Comparison of ENCODE assay signal across 12 cellular contexts in the genomic region with DNA sequence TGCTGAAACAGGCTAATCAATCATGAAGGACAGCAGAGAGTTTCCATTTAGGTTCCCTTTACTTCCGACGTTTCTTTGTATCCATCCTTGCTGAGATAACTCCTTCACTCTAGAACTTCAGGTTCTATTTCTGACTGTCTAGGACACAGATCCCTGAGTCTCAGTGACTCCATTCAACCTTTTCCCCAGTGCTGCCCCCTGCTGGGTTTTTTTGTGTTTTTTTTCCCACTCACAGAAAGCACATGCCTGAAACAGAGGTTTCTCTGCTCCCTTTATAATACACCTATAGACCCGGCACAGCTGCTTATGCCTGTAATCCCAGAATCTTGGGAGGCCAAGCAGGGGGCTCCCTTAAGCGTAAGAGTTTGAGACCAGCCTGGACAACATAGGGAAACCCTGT. TPM values are rescaled to one million over a fixed set of nuclear protein-coding genes. Genes with fewer than 3 reads are reported as not detected.
A peak's percentile ranks its signal among the peaks of the same experiment; 100 is the strongest.
DNase-seq lines count a peak whose midpoint lies in the region; ATAC-seq and TF ChIP-seq lines count a peak whose summit lies in the region.
"Not testable (repeated sequence)": the region's sequence is repeated elsewhere in the genome, so short reads cannot be mapped to it uniquely, and the experiment has no call there.
"Had no signal": no experiment of that assay in that cellular context is flagged by ENCODE, and none has a peak within 500 bp of the region (broad histone marks: within the 10 kb centered on the region; RNA-seq: fewer than 3 reads in every experiment).

No MANE protein-coding gene starts in this region.

- H4K20me1 ChIP-seq in OCI-LY7 (ENCODE audit: insufficient read depth, low read length): not testable (repeated sequence)

- CTCF ChIA-PET in HEK293T (lab: Yijun Ruan, JAX); OCI-LY7 (lab: Charles Lee; ENCODE audit: unreplicated experiment); activated CD8-positive, alpha-beta T cell treated with anti-CD3 and anti-CD28 coated beads for 36 hours (lab: Charles Lee): not testable (repeated sequence)

- H3K36me3 Mint-ChIP-seq in CD14-positive monocyte; activated CD8-positive, alpha-beta T cell treated with anti-CD3 and anti-CD28 coated beads for 36 hours (ENCODE audit: low read depth): not testable (repeated sequence)

- H3K4me1 Mint-ChIP-seq in CD14-positive monocyte; activated CD8-positive, alpha-beta T cell treated with anti-CD3 and anti-CD28 coated beads for 36 hours (ENCODE audit: low read depth): not testable (repeated sequence)

- H3K4me3 ChIP-seq in OCI-LY7 (ENCODE audit: low read depth, low read length, poor library complexity, severe bottlenecking); fibroblast of mammary gland (ENCODE audit: control insufficient read depth, low read depth, low read length): not testable (repeated sequence)

- BruUV-seq in OCI-LY7 (replicated peaks; lab: Mats Ljungman, UMichigan): not testable (repeated sequence)

- H3K79me2 ChIP-seq in OCI-LY7 (ENCODE audit: insufficient read depth, low read depth, low read length): not testable (repeated sequence)

- not testable (repeated sequence) for H3K4me2 ChIP-seq in OCI-LY7 (ENCODE audit: low read length)

- ATAC-seq in activated CD8-positive, alpha-beta T cell treated with anti-CD3 and anti-CD28 coated beads for 36 hours: not testable (repeated sequence)

- not testable (repeated sequence) for DNase-seq in CD14-positive monocyte (ENCODE audit: low spot score); fibroblast of mammary gland (ENCODE audit: low read depth)
- DNase-seq in HEK293T (ENCODE audit: extremely low spot score) (peak; percentile 27), OCI-LY7 (ENCODE audit: low spot score) (peak; percentile 16)
- peak; percentile 55 for DNase-seq in activated CD8-positive, alpha-beta T cell treated with anti-CD3 and anti-CD28 coated beads for 36 hours
- peak; percentile 11 for DNase-seq in stimulated activated CD4-positive, alpha-beta T cell treated with anti-CD3 and anti-CD28 coated beads, Interleukin-1b, Interleukin-23, amount 100 ng/mL, for 48 hours

- not testable (repeated sequence) for H3K27ac ChIP-seq in OCI-LY7 (ENCODE audit: low read depth, low read length, poor library complexity, severe bottlenecking)

- POLR2A ChIA-PET in HEK293T (lab: Yijun Ruan, JAX); OCI-LY7 (lab: Charles Lee); activated CD8-positive, alpha-beta T cell treated with anti-CD3 and anti-CD28 coated beads for 36 hours (lab: Charles Lee): not testable (repeated sequence)

- H2AFZ ChIP-seq in OCI-LY7 (ENCODE audit: low read length): not testable (repeated sequence)

- peak; percentile 10 for TF ChIP-seq CTCF in CD14-positive monocyte (IDR thresholded peaks at IDR 0.05)
- TF ChIP-seq CTCF in OCI-LY7 (conservative IDR thresholded peaks at IDR 0.05; ENCODE audit: low read length): peak; percentile 69
- not testable (repeated sequence) for TF ChIP-seq CTCF in activated CD8-positive, alpha-beta T cell treated with anti-CD3 and anti-CD28 coated beads for 36 hours (IDR thresholded peaks at IDR 0.05)
- TF ChIP-seq CTCF in fibroblast of mammary gland (conservative IDR thresholded peaks at IDR 0.05; ENCODE audit: control insufficient read depth, insufficient read depth, low read depth, low read length): peak; percentile 3

- intact Hi-C loops in CD14-positive monocyte (cut with micrococcal nuclease); OCI-LY7 (cut with micrococcal nuclease; ENCODE audit: unreplicated experiment); activated CD8-positive, alpha-beta T cell treated with anti-CD3 and anti-CD28 coated beads for 36 hours (cut with micrococcal nuclease): not testable (repeated sequence)

- not testable (repeated sequence) for H3K9me3 Mint-ChIP-seq in CD14-positive monocyte; activated CD8-positive, alpha-beta T cell treated with anti-CD3 and anti-CD28 coated beads for 36 hours

- H3K27ac Mint-ChIP-seq in CD14-positive monocyte: peak overlapping the region in 1 of 7 donors; percentile 72
- not testable (repeated sequence) for H3K27ac Mint-ChIP-seq in activated CD8-positive, alpha-beta T cell treated with anti-CD3 and anti-CD28 coated beads for 36 hours

- H3K4me3 Mint-ChIP-seq in CD14-positive monocyte; activated CD8-positive, alpha-beta T cell treated with anti-CD3 and anti-CD28 coated beads for 36 hours: not testable (repeated sequence)

- H3K27me3 Mint-ChIP-seq in CD14-positive monocyte (ENCODE audit: low read depth in 3 of 3); activated CD8-positive, alpha-beta T cell treated with anti-CD3 and anti-CD28 coated beads for 36 hours: not testable (repeated sequence)

- H3K4me1 ChIP-seq in OCI-LY7 (ENCODE audit: insufficient read depth, low read length, poor library complexity, severe bottlenecking): not testable (repeated sequence)

- H3K36me3 ChIP-seq in OCI-LY7 (ENCODE audit: insufficient read depth, low read length): not testable (repeated sequence)

- not testable (repeated sequence) for H3K9me3 ChIP-seq in OCI-LY7 (ENCODE audit: low read length)

- H3K9me2 ChIP-seq in OCI-LY7 (ENCODE audit: insufficient read depth, low read length): not testable (repeated sequence)

RNA-seq across cellular contexts. Expression of a gene that starts 3.2 kb away (rescaled TPM):
- polyA plus RNA-seq in CD14-positive monocyte: not detected
- not detected in 2 replicates for total RNA-seq in OCI-LY7 (2014; rRNA removed; shearing (Covaris generic))
- not detected in 2 replicates for total RNA-seq in OCI-LY7 (2022)
- not detected for total RNA-seq in activated CD8-positive, alpha-beta T cell treated with anti-CD3 and anti-CD28 coated beads for 36 hours
- total RNA-seq: gastroesophageal sphincter, mononuclear cell, osteoblast, Right ventricle myocardium inferior, transverse colon had no signal
- polyA plus RNA-seq: AG04450 had no signal

RNA-seq across cellular contexts. Expression of a gene that starts 20.9 kb away (rescaled TPM):
- not detected for polyA plus RNA-seq in CD14-positive monocyte
- not detected in 2 replicates for total RNA-seq in OCI-LY7 (2014; rRNA removed; shearing (Covaris generic))
- total RNA-seq in OCI-LY7 (2022): not detected in 2 replicates
- total RNA-seq in activated CD8-positive, alpha-beta T cell treated with anti-CD3 and anti-CD28 coated beads for 36 hours: not detected
- total RNA-seq: mononuclear cell, osteoblast, Right ventricle myocardium inferior, transverse colon had no signal
- polyA plus RNA-seq: AG04450 had no signal

RNA-seq across cellular contexts. Expression of a gene that starts 21.6 kb away (rescaled TPM):
- polyA plus RNA-seq in CD14-positive monocyte: not detected
- not detected in 2 replicates for total RNA-seq in OCI-LY7 (2014; rRNA removed; shearing (Covaris generic))
- total RNA-seq in OCI-LY7 (2022): not detected in 2 replicates
- not detected for total RNA-seq in activated CD8-positive, alpha-beta T cell treated with anti-CD3 and anti-CD28 coated beads for 36 hours
- total RNA-seq: gastroesophageal sphincter, mononuclear cell, osteoblast, Right ventricle myocardium inferior, transverse colon had no signal
- polyA plus RNA-seq: AG04450 had no signal

RNA-seq across cellular contexts. Expression of a gene that starts 41.7 kb away (rescaled TPM):
- not detected for polyA plus RNA-seq in CD14-positive monocyte
- total RNA-seq in OCI-LY7 (2014; rRNA removed; shearing (Covaris generic)): not detected in 2 replicates
- total RNA-seq in OCI-LY7 (2022): not detected in 2 replicates
- not detected for total RNA-seq in activated CD8-positive, alpha-beta T cell treated with anti-CD3 and anti-CD28 coated beads for 36 hours
- total RNA-seq: gastroesophageal sphincter, mononuclear cell, osteoblast, Right ventricle myocardium inferior, transverse colon had no signal
- polyA plus RNA-seq: AG04450 had no signal

RNA-seq across cellular contexts. Expression of a gene that starts 53.2 kb away (rescaled TPM):
- polyA plus RNA-seq in CD14-positive monocyte: not detected
- total RNA-seq in OCI-LY7 (2014; rRNA removed; shearing (Covaris generic)): not detected in 2 replicates
- not detected in 2 replicates for total RNA-seq in OCI-LY7 (2022)
- total RNA-seq in activated CD8-positive, alpha-beta T cell treated with anti-CD3 and anti-CD28 coated beads for 36 hours: not detected
- total RNA-seq: gastroesophageal sphincter, osteoblast, Right ventricle myocardium inferior, transverse colon had no signal
- polyA plus RNA-seq: AG04450 had no signal
